In the genomic region with DNA sequence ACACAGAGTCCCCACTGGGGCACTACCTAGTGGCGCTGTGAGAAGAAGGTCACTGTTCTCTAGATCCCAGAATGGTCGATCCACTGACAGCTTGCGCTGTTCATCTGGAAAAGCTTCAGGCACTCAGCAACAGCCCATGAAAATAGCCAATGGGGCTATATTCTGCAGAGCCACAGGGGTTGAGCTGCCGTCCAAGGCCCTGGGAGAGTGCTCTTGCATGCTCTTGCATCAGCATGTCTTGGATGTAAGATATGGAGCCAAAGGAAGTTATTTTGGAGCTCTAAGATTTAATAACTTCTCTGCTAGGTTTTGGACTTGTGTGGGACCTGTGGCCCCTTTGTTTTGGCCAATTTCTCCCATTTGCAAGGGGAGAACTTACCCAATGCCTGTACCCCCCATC, we compare ENCODE assay signal across 30 cellular contexts.
"Had no signal": no experiment of that assay in that cellular context is flagged by ENCODE, and none has a peak within 500 bp of the region (broad histone marks: within the 10 kb centered on the region; RNA-seq: fewer than 3 reads in every experiment).

No MANE protein-coding gene starts in this region.

- H3K27ac ChIP-seq: neutrophil, pancreas, prostate gland, right lobe of liver, sigmoid colon, stomach, suprapubic skin, testis, tibial artery, transverse colon, upper lobe of right lung, uterus had no signal

- ATAC-seq: naive thymus-derived CD4-positive, alpha-beta T cell; natural killer cell; right cardiac atrium; right lobe of liver; stimulated activated effector memory CD8-positive, alpha-beta T cell treated with anti-CD3 and anti-CD28 coated beads, Interleukin-12 subunit alpha, Interleukin-12 subunit beta, amount 100 ng/mL, for 72 hours; stimulated activated naive B cell treated with anti-CD40 and anti-IgM and Interleukin-4, amounts not matched to agents 10 μg/mL and 1 μg/mL and 100 μg/mL, for 72 hours; upper lobe of right lung had no signal

- H3K9me3 Mint-ChIP-seq: stimulated activated effector memory CD8-positive, alpha-beta T cell treated with anti-CD3 and anti-CD28 coated beads, Interleukin-12 subunit alpha, Interleukin-12 subunit beta, amount 100 ng/mL, for 72 hours; stimulated activated naive CD8-positive, alpha-beta T cell treated with anti-CD3 and anti-CD28 coated beads, Interleukin-15, Interleukin-2, amounts not matched to agents 100 ng/mL and 50 ng/mL, for 24 hours had no signal

- H3K27me3 ChIP-seq: neutrophil, pancreas, right lobe of liver, sigmoid colon, stomach, suprapubic skin, testis, tibial artery, transverse colon, upper lobe of right lung, uterus had no signal

- H3K4me3 ChIP-seq: pancreas, prostate gland, right lobe of liver, sigmoid colon, stomach, suprapubic skin, testis, tibial artery, transverse colon, upper lobe of right lung, uterus had no signal

- H3K36me3 Mint-ChIP-seq: stimulated activated effector memory CD8-positive, alpha-beta T cell treated with anti-CD3 and anti-CD28 coated beads, Interleukin-12 subunit alpha, Interleukin-12 subunit beta, amount 100 ng/mL, for 72 hours; stimulated activated naive B cell treated with anti-CD40 and anti-IgM and Interleukin-4, amounts not matched to agents 10 μg/mL and 1 μg/mL and 100 μg/mL, for 72 hours; type B pancreatic cell had no signal

- H3K27ac Mint-ChIP-seq: naive thymus-derived CD4-positive, alpha-beta T cell; natural killer cell; stimulated activated effector memory CD8-positive, alpha-beta T cell treated with anti-CD3 and anti-CD28 coated beads, Interleukin-12 subunit alpha, Interleukin-12 subunit beta, amount 100 ng/mL, for 72 hours; stimulated activated naive B cell treated with anti-CD40 and anti-IgM and Interleukin-4, amounts not matched to agents 10 μg/mL and 1 μg/mL and 100 μg/mL, for 72 hours; stimulated activated naive CD8-positive, alpha-beta T cell treated with anti-CD3 and anti-CD28 coated beads, Interleukin-15, Interleukin-2, amounts not matched to agents 100 ng/mL and 50 ng/mL, for 24 hours; type B pancreatic cell had no signal

- H3K4me1 ChIP-seq: pancreas, prostate gland, right lobe of liver, sigmoid colon, stomach, suprapubic skin, testis, tibial artery, transverse colon, upper lobe of right lung, uterus had no signal

- H3K4me1 Mint-ChIP-seq: naive thymus-derived CD4-positive, alpha-beta T cell; natural killer cell; neural crest cell; stimulated activated effector memory CD8-positive, alpha-beta T cell treated with anti-CD3 and anti-CD28 coated beads, Interleukin-12 subunit alpha, Interleukin-12 subunit beta, amount 100 ng/mL, for 72 hours; stimulated activated naive B cell treated with anti-CD40 and anti-IgM and Interleukin-4, amounts not matched to agents 10 μg/mL and 1 μg/mL and 100 μg/mL, for 72 hours had no signal

- H3K9me3 ChIP-seq: neutrophil, pancreas, prostate gland, right lobe of liver, sigmoid colon, suprapubic skin, testis, transverse colon, upper lobe of right lung, uterus had no signal

- FAIRE-seq: pancreas, small intestine had no signal

- DNase-seq: naive thymus-derived CD4-positive, alpha-beta T cell; natural killer cell; nucleus accumbens; pancreas; retina; right cardiac atrium; right lobe of liver; sigmoid colon; small intestine; stimulated activated CD4-positive, alpha-beta T cell treated with anti-CD3 and anti-CD28 coated beads, Interleukin-15, amount 100 ng/mL, for 24 hours; stimulated activated CD4-positive, alpha-beta T cell treated with anti-CD3 and anti-CD28 coated beads, Interleukin-2, amount 100 ng/mL, for 24 hours; stimulated activated CD4-positive, alpha-beta T cell treated with anti-CD3 and anti-CD28 coated beads, Interleukin-2, amount 100 ng/mL, for 48 hours; stimulated activated CD4-positive, alpha-beta T cell treated with anti-CD3 and anti-CD28 coated beads, Interleukin-4, amount 100 ng/mL, for 24 hours; stimulated activated naive B cell treated with anti-CD40 and anti-IgM and Interleukin-4, amounts not matched to agents 10 μg/mL and 1 μg/mL and 100 μg/mL, for 72 hours; stimulated activated naive CD4-positive, alpha-beta T cell treated with Interleukin-2 at 50 U/mL for 16 hours; stomach; substantia nigra; testis; tibial artery; transverse colon; upper lobe of right lung; uterus had no signal

- H3K4me3 Mint-ChIP-seq: naive thymus-derived CD4-positive, alpha-beta T cell; natural killer cell; nephron; neural crest cell; stimulated activated effector memory CD8-positive, alpha-beta T cell treated with anti-CD3 and anti-CD28 coated beads, Interleukin-12 subunit alpha, Interleukin-12 subunit beta, amount 100 ng/mL, for 72 hours; stimulated activated naive B cell treated with anti-CD40 and anti-IgM and Interleukin-4, amounts not matched to agents 10 μg/mL and 1 μg/mL and 100 μg/mL, for 72 hours; stimulated activated naive CD8-positive, alpha-beta T cell treated with anti-CD3 and anti-CD28 coated beads, Interleukin-15, Interleukin-2, amounts not matched to agents 100 ng/mL and 50 ng/mL, for 24 hours; type B pancreatic cell had no signal

- H3K36me3 ChIP-seq: neutrophil, pancreas, prostate gland, right lobe of liver, sigmoid colon, stomach, suprapubic skin, tibial artery, transverse colon, upper lobe of right lung, uterus had no signal

- H3K27me3 Mint-ChIP-seq: stimulated activated naive CD8-positive, alpha-beta T cell treated with anti-CD3 and anti-CD28 coated beads, Interleukin-15, Interleukin-2, amounts not matched to agents 100 ng/mL and 50 ng/mL, for 24 hours; type B pancreatic cell had no signal
